In the genomic region with DNA sequence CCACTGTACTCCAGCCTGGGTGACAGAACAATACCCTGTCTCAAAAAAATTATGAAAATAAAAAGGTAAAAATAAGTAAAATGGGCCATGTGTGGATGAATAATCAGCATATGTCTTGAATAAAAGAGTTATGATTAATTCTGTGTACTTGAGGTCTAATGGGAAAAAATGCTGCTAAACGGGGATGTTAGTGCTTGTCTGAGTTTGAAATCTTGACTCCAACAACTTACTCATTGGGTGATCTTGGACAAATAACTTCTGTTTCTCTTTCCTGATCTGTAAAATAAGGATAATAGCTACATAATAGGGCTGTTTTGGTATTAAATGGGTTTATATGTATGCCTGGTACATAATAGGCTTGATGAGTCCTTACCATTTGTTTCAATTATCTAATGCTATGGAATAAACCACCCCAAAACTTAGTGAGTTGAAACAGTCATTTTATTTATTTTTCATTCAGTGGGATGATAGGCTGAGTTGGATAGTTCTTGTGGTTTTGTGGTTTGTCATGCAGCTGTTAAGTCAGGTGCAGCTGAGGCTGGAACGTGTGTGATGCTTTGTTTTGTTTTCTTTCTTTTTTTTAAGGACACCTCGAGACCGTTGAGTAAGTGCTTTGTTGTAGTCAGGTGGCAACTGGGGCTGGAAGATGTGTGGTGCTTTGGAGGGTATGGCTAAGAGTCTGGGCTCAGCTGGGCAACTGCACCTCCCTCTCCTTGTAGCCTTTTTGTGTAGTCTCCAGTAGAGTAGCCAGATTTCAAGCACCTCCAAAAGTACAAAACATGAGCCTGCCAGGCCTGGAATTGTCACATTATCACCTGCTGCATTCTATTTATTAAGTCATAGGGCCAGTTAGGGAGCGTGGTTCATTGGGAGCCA, we compare ENCODE assay signal across 8 cellular contexts. TPM values are rescaled to one million over a fixed set of nuclear protein-coding genes. Genes with fewer than 3 reads are reported as not detected.
DNase-seq lines count a peak whose midpoint lies in the region; ATAC-seq and TF ChIP-seq lines count a peak whose summit lies in the region.

No MANE protein-coding gene starts in this region.

- no peaks in the 10 kb centered on the region for H3K27me3 Mint-ChIP-seq in dendritic cell treated with granulocyte-macrophage colony-stimulating factor and Interleukin-4, amounts not matched to agents 40 ng/mL and 50 ng/mL, for 4 days
- H3K27me3 Mint-ChIP-seq in GM23338 (ENCODE audit: insufficient read depth, low read depth, poor library complexity): peaks cover 21% of the 10 kb centered on the region

- DNase-seq in DND-41 (peak; percentile 90), GM20000 (ENCODE audit: low spot score) (peak; percentile 48), HK-2 (ENCODE audit: unreplicated experiment) (peak; percentile 22), T-helper 22 cell (ENCODE audit: low read depth) (peak; percentile 71), GM23338 (ENCODE audit: low spot score) (no peak), NCI-H1436 treated with DMSO at 0.1 percent for 48 hours (lab: John Stamatoyannopoulos, UW) (no peak)
- DNase-seq in stimulated activated CD4-positive, alpha-beta T cell treated with anti-CD3 and anti-CD28 coated beads, Interleukin-4, amount 100 ng/mL, for 24 hours: peak; percentile 61

- H3K9me2 ChIP-seq in GM23338 (ENCODE audit: insufficient read depth): no peaks in the 10 kb centered on the region

- H3K27ac Mint-ChIP-seq in dendritic cell treated with granulocyte-macrophage colony-stimulating factor and Interleukin-4, amounts not matched to agents 40 ng/mL and 50 ng/mL, for 4 days: peak overlapping the region; percentile 24
- H3K27ac Mint-ChIP-seq in GM23338: no peak overlapping the region

- ATAC-seq in DND-41 (ENCODE audit: insufficient read depth, low read depth) (peak; percentile 91), GM23338 (no peak)

- H3K4me1 Mint-ChIP-seq in dendritic cell treated with granulocyte-macrophage colony-stimulating factor and Interleukin-4, amounts not matched to agents 40 ng/mL and 50 ng/mL, for 4 days (ENCODE audit: low read depth): peaks cover 56% of the 10 kb centered on the region
- H3K4me1 Mint-ChIP-seq in GM23338: peaks cover 12% of the 10 kb centered on the region

- peaks cover 24% of the 10 kb centered on the region; the same call in 1 of the 2 replicates for H4K20me1 ChIP-seq in DND-41 (ENCODE audit: insufficient read depth, low read length)
- H4K20me1 ChIP-seq in GM23338 (replicated peaks; ENCODE audit: insufficient read depth): peaks cover 22% of the 10 kb centered on the region

- H3K4me3 ChIP-seq in DND-41 (ENCODE audit: low read depth in 1 of 2, low read length in 2 of 2) (peak overlapping the region in 1 of 2 experiments; percentile 38; a peak in 2 of 4 replicates), GM23338 (no peak overlapping the region)

- H3K27ac ChIP-seq in DND-41 (ENCODE audit: low read length): peak overlapping the region; percentile 95
- H3K27ac ChIP-seq in GM23338 (ENCODE audit: low read depth): no peak overlapping the region

- H3K4me1 ChIP-seq in DND-41 (ENCODE audit: insufficient read depth, low read length): peaks cover 69% of the 10 kb centered on the region
- 0 out of 2 replicates have a peak, but pooled peaks cover 4% of the 10 kb centered on the region for H3K4me1 ChIP-seq in GM23338 (ENCODE audit: insufficient read depth)

- no peak overlapping the region for H2AFZ ChIP-seq in DND-41 (ENCODE audit: low read depth, low read length)
- no peak overlapping the region for H2AFZ ChIP-seq in GM23338

- TF ChIP-seq CTCF in DND-41 (IDR thresholded peaks at IDR 0.05; ENCODE audit: borderline replicate concordance, extremely low read depth, low read length, poor library complexity, severe bottlenecking) (no peak), GM20000 (IDR thresholded peaks at IDR 0.05; ENCODE audit: extremely low read depth, missing control alignments) (no peak), GM23338 (conservative IDR thresholded peaks at IDR 0.05; ENCODE audit: low read depth in 2 of 2) (no peak)

- H3K9me3 ChIP-seq in DND-41 (ENCODE audit: insufficient read depth, low read length, severe bottlenecking): peaks cover 4% of the 10 kb centered on the region

- no peaks in the 10 kb centered on the region for H3K27me3 ChIP-seq in DND-41 (ENCODE audit: insufficient read depth, low read length, poor library complexity)
- H3K27me3 ChIP-seq in GM23338 (ENCODE audit: insufficient read depth): no peaks in the 10 kb centered on the region

- H3K79me2 ChIP-seq in DND-41 (ENCODE audit: insufficient read depth, low read length) (peaks cover 90% of the 10 kb centered on the region), GM23338 (replicated peaks; ENCODE audit: insufficient read depth) (peaks cover 81% of the 10 kb centered on the region)

- H3K4me3 Mint-ChIP-seq in dendritic cell treated with granulocyte-macrophage colony-stimulating factor and Interleukin-4, amounts not matched to agents 40 ng/mL and 50 ng/mL, for 4 days: no peak overlapping the region
- H3K4me3 Mint-ChIP-seq in GM23338: no peak overlapping the region

- H3K36me3 Mint-ChIP-seq in dendritic cell treated with granulocyte-macrophage colony-stimulating factor and Interleukin-4, amounts not matched to agents 40 ng/mL and 50 ng/mL, for 4 days (ENCODE audit: low read depth): peaks cover 71% of the 10 kb centered on the region
- H3K36me3 Mint-ChIP-seq in GM23338 (ENCODE audit: low read depth): peaks cover 68% of the 10 kb centered on the region

- H3K36me3 ChIP-seq in DND-41 (ENCODE audit: insufficient read depth, low read length): peaks cover 53% of the 10 kb centered on the region
- H3K36me3 ChIP-seq in GM23338 (ENCODE audit: insufficient read depth): peaks cover 2% of the 10 kb centered on the region

- intact Hi-C loops in dendritic cell treated with granulocyte-macrophage colony-stimulating factor and Interleukin-4, amounts not matched to agents 40 ng/mL and 50 ng/mL, for 4 days (cut with micrococcal nuclease): no loop called here

- 0 out of 2 replicates have a peak, but pooled peaks cover 9% of the 10 kb centered on the region for H3F3A ChIP-seq in GM23338 (replicated peaks; ENCODE audit: low read depth)

- H3K4me2 ChIP-seq in DND-41 (ENCODE audit: insufficient read depth, low read length) (peak overlapping the region; percentile 60), GM23338 (no peak overlapping the region)

- H3K9ac ChIP-seq in DND-41 (ENCODE audit: low read depth, low read length): peak overlapping the region; percentile 49

- H3K9me3 Mint-ChIP-seq in dendritic cell treated with granulocyte-macrophage colony-stimulating factor and Interleukin-4, amounts not matched to agents 40 ng/mL and 50 ng/mL, for 4 days: peaks cover 10% of the 10 kb centered on the region
- peaks cover 23% of the 10 kb centered on the region for H3K9me3 Mint-ChIP-seq in GM23338

RNA-seq across cellular contexts. Expression of a gene that starts 4.9 kb away (rescaled TPM):
- total RNA-seq in GM23338 (2014; rRNA removed; shearing (Covaris generic)): 56.1 and 63.9 TPM in 2 replicates
- polyA plus RNA-seq in GM23338 (2016; fragmentation: Nextera tagmentation; extraction: Ambion mirVana): 22.7 and 24.8 TPM in 2 replicates

RNA-seq across cellular contexts. Expression of a gene that starts 26.5 kb away (rescaled TPM):
- 17.4 and 19.0 TPM in 2 replicates for total RNA-seq in GM23338 (2014; rRNA removed; shearing (Covaris generic))
- polyA plus RNA-seq in GM23338 (2016; fragmentation: Nextera tagmentation; extraction: Ambion mirVana): 4.8 TPM in 2 replicates

Comparison
In these comparisons a context has a peak if more than half of its experiments do, and no peak if none do; other contexts are left out.
1. DNase-seq: peak in DND-41 (single experiment), GM20000 (single experiment), HK-2 (single experiment), T-helper 22 cell (single experiment) and stimulated activated CD4-positive, alpha-beta T cell treated with anti-CD3 and anti-CD28 coated beads, Interleukin-4, amount 100 ng/mL, for 24 hours (single experiment); none in GM23338 (single experiment) and NCI-H1436 treated with DMSO at 0.1 percent for 48 hours (single experiment).